Comparison of ENCODE assay signal across 19 cellular contexts in the genomic region with DNA sequence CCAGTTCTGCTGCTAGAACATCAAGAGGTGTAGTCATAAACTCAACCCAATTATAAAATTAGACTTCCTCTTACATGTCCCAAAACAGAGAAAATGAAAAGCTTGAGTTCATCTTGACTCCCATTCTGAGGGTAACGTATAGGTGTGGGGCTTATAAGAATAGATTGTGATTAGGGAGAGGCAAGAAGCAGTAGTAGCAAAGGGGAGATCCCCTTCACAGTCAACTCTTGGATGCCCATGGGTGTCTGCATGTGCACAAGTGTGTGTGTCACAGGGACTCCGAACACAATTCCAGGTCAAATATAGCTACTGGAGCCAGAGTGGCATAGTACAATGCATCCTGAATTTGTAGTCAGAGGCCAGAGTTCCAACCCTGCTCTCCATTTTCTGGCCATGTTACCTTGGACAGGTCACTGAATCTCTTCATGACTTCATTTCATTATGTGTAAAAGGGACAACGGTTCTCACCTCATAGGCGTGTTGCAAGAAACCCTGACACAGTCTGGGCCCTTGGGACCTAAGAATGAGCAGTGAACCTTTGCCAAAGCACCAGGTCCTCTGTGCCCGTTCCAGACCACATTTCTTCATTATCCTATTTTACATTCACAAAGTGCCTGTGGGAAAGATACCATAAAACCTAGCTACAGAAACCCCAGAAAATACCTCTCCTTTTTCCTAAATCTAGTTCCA. TPM values are rescaled to one million over a fixed set of nuclear protein-coding genes. Genes with fewer than 3 reads are reported as not detected.
A peak's percentile ranks its signal among the peaks of the same experiment; 100 is the strongest.
DNase-seq lines count a peak whose midpoint lies in the region; ATAC-seq lines count a peak whose summit lies in the region.
"Had no signal": no experiment of that assay in that cellular context is flagged by ENCODE, and none has a peak within 500 bp of the region (broad histone marks: within the 10 kb centered on the region; RNA-seq: fewer than 3 reads in every experiment).

No MANE protein-coding gene starts in this region.

- peak overlapping the region; percentile 33 to 87 (median 78); a peak in 21 of 22 replicates for H3K4me2 ChIP-seq in BLaER1 treated with 17β-estradiol and CSF1 and Interleukin-3, amounts not matched to agents 10 nM and 100 nM
- H3K4me2 ChIP-seq: neural progenitor cell had no signal

- H3K27me3 ChIP-seq in BLaER1 treated with 17β-estradiol and CSF1 and Interleukin-3, amounts not matched to agents 10 nM and 100 nM = peaks cover 4 to 73% (median 13%) of the 10 kb centered on the region in 11 experiments; a peak in 13 of 22 replicates
- H3K27me3 ChIP-seq: esophagus squamous epithelium, neural progenitor cell, tibial artery had no signal

- DNase-seq in activated T-helper 1 cell treated with anti-CD3 and anti-CD28 coated beads, Interleukin-12 subunit alpha, Interleukin-12 subunit beta, Interleukin-2, Interleukin-4 antibody, amounts not matched to agents 30 ng/mL and 10 ng/mL and 1 ng/mL, durations not matched to agents 14 hours and 24 hours and 36 hours (ENCODE audit: low spot score) = no peak
- DNase-seq in naive thymus-derived CD8-positive, alpha-beta T cell = no peak
- no peak for DNase-seq in activated effector memory CD4-positive, alpha-beta T cell treated with anti-CD3 and anti-CD28 coated beads, Interleukin-2, amount 50 U/mL, for 16 hours
- DNase-seq in amniotic stem cell (lab: John Stamatoyannopoulos, UW) = no peak
- DNase-seq: DMS79; effector CD4-positive, alpha-beta T cell; esophagus squamous epithelium; KBM-7; left cardiac atrium; midbrain; NCI-H187; NCI-H2227 treated with DMSO at 0.1 percent for 48 hours; NCI-H774; SIG-M5; tibial artery had no signal

- H3K36me3 ChIP-seq in BLaER1 treated with 17β-estradiol and CSF1 and Interleukin-3, amounts not matched to agents 10 nM and 100 nM = no peaks in the 10 kb centered on the region
- H3K36me3 ChIP-seq: neural progenitor cell had no signal

- POLR2A ChIA-PET in naive thymus-derived CD8-positive, alpha-beta T cell (lab: Charles Lee) = interaction anchor here (3.0 kb wide), 1 partner anchor 11 kb away, joined by 21 read pairs; a partner anchor contains a TSS

- no peaks in the 10 kb centered on the region for H3K9me3 ChIP-seq in BLaER1 treated with 17β-estradiol and CSF1 and Interleukin-3, amounts not matched to agents 10 nM and 100 nM (replicated peaks in 1 of 11)
- H3K9me3 ChIP-seq: esophagus squamous epithelium, tibial artery had no signal

- peak overlapping the region; percentile 44 for H3K4me3 Mint-ChIP-seq in activated T-helper 1 cell treated with anti-CD3 and anti-CD28 coated beads, Interleukin-12 subunit alpha, Interleukin-12 subunit beta, Interleukin-2, Interleukin-4 antibody, amounts not matched to agents 30 ng/mL and 10 ng/mL and 1 ng/mL, durations not matched to agents 14 hours and 24 hours and 36 hours
- H3K4me3 Mint-ChIP-seq in naive thymus-derived CD8-positive, alpha-beta T cell = peak overlapping the region in 6 of 10 donors; percentile 9 to 81 (median 70)
- H3K4me3 Mint-ChIP-seq: neural progenitor cell had no signal

- H3K4me1 ChIP-seq in BLaER1 treated with 17β-estradiol and CSF1 and Interleukin-3, amounts not matched to agents 10 nM and 100 nM = peaks cover 23 to 31% (median 27%) of the 10 kb centered on the region in 10 experiments
- H3K4me1 ChIP-seq: esophagus squamous epithelium, neural progenitor cell, tibial artery had no signal

- intact Hi-C loops in activated T-helper 1 cell treated with anti-CD3 and anti-CD28 coated beads, Interleukin-12 subunit alpha, Interleukin-12 subunit beta, Interleukin-2, Interleukin-4 antibody, amounts not matched to agents 30 ng/mL and 10 ng/mL and 1 ng/mL, durations not matched to agents 14 hours and 24 hours and 36 hours (cut with micrococcal nuclease) = loop anchor here (5.0 kb wide), 2 partner anchors 586 to 751 kb away; no protein-coding TSS in a partner anchor

- H3K27me3 Mint-ChIP-seq in activated T-helper 1 cell treated with anti-CD3 and anti-CD28 coated beads, Interleukin-12 subunit alpha, Interleukin-12 subunit beta, Interleukin-2, Interleukin-4 antibody, amounts not matched to agents 30 ng/mL and 10 ng/mL and 1 ng/mL, durations not matched to agents 14 hours and 24 hours and 36 hours (ENCODE audit: insufficient read depth) = peaks cover 6% of the 10 kb centered on the region
- H3K27me3 Mint-ChIP-seq in naive thymus-derived CD8-positive, alpha-beta T cell = peaks cover 11 to 48% (median 22%) of the 10 kb centered on the region in 5 donors

- H3K27ac Mint-ChIP-seq in activated T-helper 1 cell treated with anti-CD3 and anti-CD28 coated beads, Interleukin-12 subunit alpha, Interleukin-12 subunit beta, Interleukin-2, Interleukin-4 antibody, amounts not matched to agents 30 ng/mL and 10 ng/mL and 1 ng/mL, durations not matched to agents 14 hours and 24 hours and 36 hours = peak overlapping the region; percentile 78
- peak overlapping the region in 1 of 10 donors; percentile 18 for H3K27ac Mint-ChIP-seq in naive thymus-derived CD8-positive, alpha-beta T cell
- H3K27ac Mint-ChIP-seq: neural progenitor cell had no signal

- peaks cover 0 to 4% (median 0%) of the 10 kb centered on the region in 11 experiments; a peak in 2 of 22 replicates for H4K20me1 ChIP-seq in BLaER1 treated with 17β-estradiol and CSF1 and Interleukin-3, amounts not matched to agents 10 nM and 100 nM

- H3K9ac ChIP-seq in BLaER1 treated with 17β-estradiol and CSF1 and Interleukin-3, amounts not matched to agents 10 nM and 100 nM = no peak overlapping the region
- H3K9ac ChIP-seq: neural progenitor cell had no signal

- ATAC-seq in GM18868 (IDR thresholded peaks at IDR 0.05; ENCODE audit: unreplicated experiment) (peak; percentile 56), HG03460 (IDR thresholded peaks at IDR 0.05; ENCODE audit: unreplicated experiment) (no peak)
- no peak for ATAC-seq in naive thymus-derived CD8-positive, alpha-beta T cell
- ATAC-seq: left cardiac atrium had no signal

- no peak overlapping the region for H3K4me3 ChIP-seq in BLaER1 treated with 17β-estradiol and CSF1 and Interleukin-3, amounts not matched to agents 10 nM and 100 nM
- H3K4me3 ChIP-seq: esophagus squamous epithelium, neural progenitor cell, tibial artery had no signal

- H3K9me3 Mint-ChIP-seq in activated T-helper 1 cell treated with anti-CD3 and anti-CD28 coated beads, Interleukin-12 subunit alpha, Interleukin-12 subunit beta, Interleukin-2, Interleukin-4 antibody, amounts not matched to agents 30 ng/mL and 10 ng/mL and 1 ng/mL, durations not matched to agents 14 hours and 24 hours and 36 hours = no peaks in the 10 kb centered on the region
- no peaks in the 10 kb centered on the region for H3K9me3 Mint-ChIP-seq in naive thymus-derived CD8-positive, alpha-beta T cell
- H3K9me3 Mint-ChIP-seq: neural progenitor cell had no signal

- H3K36me3 Mint-ChIP-seq in activated T-helper 1 cell treated with anti-CD3 and anti-CD28 coated beads, Interleukin-12 subunit alpha, Interleukin-12 subunit beta, Interleukin-2, Interleukin-4 antibody, amounts not matched to agents 30 ng/mL and 10 ng/mL and 1 ng/mL, durations not matched to agents 14 hours and 24 hours and 36 hours (ENCODE audit: low read depth) = peaks cover 41% of the 10 kb centered on the region
- peaks cover 0 to 2% (median 0%) of the 10 kb centered on the region in 3 donors for H3K36me3 Mint-ChIP-seq in naive thymus-derived CD8-positive, alpha-beta T cell

- peaks cover 74% of the 10 kb centered on the region for H3K4me1 Mint-ChIP-seq in activated T-helper 1 cell treated with anti-CD3 and anti-CD28 coated beads, Interleukin-12 subunit alpha, Interleukin-12 subunit beta, Interleukin-2, Interleukin-4 antibody, amounts not matched to agents 30 ng/mL and 10 ng/mL and 1 ng/mL, durations not matched to agents 14 hours and 24 hours and 36 hours (ENCODE audit: low read depth)
- peaks cover 31 to 41% (median 38%) of the 10 kb centered on the region in 4 donors for H3K4me1 Mint-ChIP-seq in naive thymus-derived CD8-positive, alpha-beta T cell
- H3K4me1 Mint-ChIP-seq: neural progenitor cell had no signal

- no peak overlapping the region for H3K27ac ChIP-seq in BLaER1 treated with 17β-estradiol and CSF1 and Interleukin-3, amounts not matched to agents 10 nM and 100 nM
- H3K27ac ChIP-seq: esophagus squamous epithelium, neural progenitor cell, tibial artery had no signal

RNA-seq across cellular contexts. Expression of a gene that starts 11.8 kb away (rescaled TPM):
- total RNA-seq in activated T-helper 1 cell treated with anti-CD3 and anti-CD28 coated beads, Interleukin-12 subunit alpha, Interleukin-12 subunit beta, Interleukin-2, Interleukin-4 antibody, amounts not matched to agents 30 ng/mL and 10 ng/mL and 1 ng/mL, durations not matched to agents 14 hours and 24 hours and 36 hours = 35.8 and 38.7 TPM in 2 replicates
- total RNA-seq in naive thymus-derived CD8-positive, alpha-beta T cell = under 1 TPM; 0.39 to 0.69 TPM
- 1 to 10 TPM; 1.2 to 3.7 (median 3.4) TPM for polyA plus RNA-seq in naive thymus-derived CD8-positive, alpha-beta T cell

Comparison
In these comparisons a context has a peak if more than half of its experiments do, and no peak if none do; other contexts are left out.
1. RNA of a gene that starts 11.8 kb away (total RNA-seq): 35.8 to 38.7 TPM in activated T-helper 1 cell treated with anti-CD3 and anti-CD28 coated beads, Interleukin-12 subunit alpha, Interleukin-12 subunit beta, Interleukin-2, Interleukin-4 antibody, amounts not matched to agents 30 ng/mL and 10 ng/mL and 1 ng/mL, durations not matched to agents 14 hours and 24 hours and 36 hours; 0.39 to 0.69 TPM in naive thymus-derived CD8-positive, alpha-beta T cell; every median in the first group is over 10 times any median in the second.